ENCODE assay signal across 10 cellular contexts in genomic region chr6:34305982-34306702, GRCh38. TPM values are rescaled to one million over a fixed set of nuclear protein-coding genes. Genes with fewer than 3 reads are reported as not detected.
A peak's percentile ranks its signal among the peaks of the same experiment; 100 is the strongest.
DNase-seq lines count a peak whose midpoint lies in the region; TF ChIP-seq lines count a peak whose summit lies in the region.
"Had no signal": no experiment of that assay in that cellular context is flagged by ENCODE, and none has a peak within 500 bp of the region (broad histone marks: within the 10 kb centered on the region; RNA-seq: fewer than 3 reads in every experiment).

No MANE protein-coding gene starts in this region.

- H3K36me3 ChIP-seq in hepatocyte (replicated peaks; ENCODE audit: insufficient read depth, low read depth) (no peaks in the 10 kb centered on the region), testis (ENCODE audit: low read depth, missing control alignments) (no peaks in the 10 kb centered on the region)

- no peak overlapping the region for H2AFZ ChIP-seq in hepatocyte

- H3K27me3 ChIP-seq in hepatocyte (no peaks in the 10 kb centered on the region), testis (no peaks in the 10 kb centered on the region)

- peaks cover 42% of the 10 kb centered on the region for H3K79me2 ChIP-seq in hepatocyte

- in situ Hi-C loops in astrocyte of the spinal cord (cut with HindIII; ENCODE audit: low sequenced_read_pairs), result no loop called here

- intact Hi-C loops in testis (cut with DNase I; ENCODE audit: low total_unique reads), result no loop called here

- H3K4me2 ChIP-seq in hepatocyte, result peak overlapping the region; percentile 6

- H4K20me1 ChIP-seq in hepatocyte (ENCODE audit: insufficient read depth, poor library complexity, severe bottlenecking), result no peaks in the 10 kb centered on the region

- H3K4me3 ChIP-seq in astrocyte of the spinal cord (ENCODE audit: low read depth, low read length) (no peak overlapping the region), hepatocyte (no peak overlapping the region), testis (no peak overlapping the region)

- 42% methylated on average over 6 of the region's 6 CpGs for WGBS in hepatocyte (ENCODE audit: low lambda C conversion rate, missing lambda C conversion rate)
- 32 to 47% methylated on average over 6 of the region's 6 CpGs for WGBS in testis, 2 donors

- TF ChIP-seq CTCF in astrocyte of the spinal cord (IDR thresholded peaks at IDR 0.05; ENCODE audit: low read depth, low read length) (no peak), hepatocyte (IDR thresholded peaks at IDR 0.05; ENCODE audit: poor library complexity) (no peak), testis (IDR thresholded peaks at IDR 0.05) (no peak)

- peaks cover 8% of the 10 kb centered on the region for H3K4me1 ChIP-seq in hepatocyte (ENCODE audit: insufficient read depth)
- H3K4me1 ChIP-seq in testis, result peaks cover 9% of the 10 kb centered on the region

- peak overlapping the region; percentile 2 for H3K27ac ChIP-seq in hepatocyte
- H3K27ac ChIP-seq in testis, result no peak overlapping the region

- TF ChIP-seq POLR2A in testis (IDR thresholded peaks at IDR 0.05), result no peak

- H3K9me3 ChIP-seq in hepatocyte (ENCODE audit: low read depth) (no peaks in the 10 kb centered on the region), testis (no peaks in the 10 kb centered on the region)

- peak; percentile 46 for DNase-seq in NCI-H2029 treated with DMSO at 0.1 percent for 48 hours (lab: John Stamatoyannopoulos, UW)
- DNase-seq in astrocyte of the spinal cord (ENCODE audit: low read depth, low spot score), result peak; percentile 29
- no peak for DNase-seq in hepatocyte (ENCODE audit: low spot score)
- DNase-seq in testis, result peak; percentile 47
- no peak for DNase-seq in NCI-H526 (lab: John Stamatoyannopoulos, UW)
- DNase-seq in islet precursor cell, result no peak
- DNase-seq in NCI-H128 (lab: John Stamatoyannopoulos, UW; ENCODE audit: unreplicated experiment), result no peak
- DNase-seq: DMS79, erythroblast, SW 1271 had no signal

- H3K9me2 ChIP-seq in hepatocyte (replicated peaks; ENCODE audit: insufficient read depth), result no peaks in the 10 kb centered on the region

RNA-seq across cellular contexts. Expression of gene SMIM29, which starts 57.3 kb away (rescaled TPM):
- total RNA-seq in hepatocyte (9.2 and 11.4 TPM in 2 replicates), testis (10 to 100 TPM; 27.6 to 35.8 TPM)
- polyA plus RNA-seq in hepatocyte (27.6 and 33.8 TPM in 2 replicates), testis (ENCODE audit: insufficient read depth, low read depth, low replicate concordance) (19.3 TPM)

Comparison
In these comparisons a context has a peak if more than half of its experiments do, and no peak if none do; other contexts are left out.
1. DNase-seq: peak in NCI-H2029 treated with DMSO at 0.1 percent for 48 hours (single experiment), astrocyte of the spinal cord (single experiment) and testis (single experiment); none in hepatocyte (single experiment), NCI-H526 (0 of 2), islet precursor cell (single experiment) and NCI-H128 (single experiment).